8 cellular contexts compared by ENCODE assay signal in the genomic region with DNA sequence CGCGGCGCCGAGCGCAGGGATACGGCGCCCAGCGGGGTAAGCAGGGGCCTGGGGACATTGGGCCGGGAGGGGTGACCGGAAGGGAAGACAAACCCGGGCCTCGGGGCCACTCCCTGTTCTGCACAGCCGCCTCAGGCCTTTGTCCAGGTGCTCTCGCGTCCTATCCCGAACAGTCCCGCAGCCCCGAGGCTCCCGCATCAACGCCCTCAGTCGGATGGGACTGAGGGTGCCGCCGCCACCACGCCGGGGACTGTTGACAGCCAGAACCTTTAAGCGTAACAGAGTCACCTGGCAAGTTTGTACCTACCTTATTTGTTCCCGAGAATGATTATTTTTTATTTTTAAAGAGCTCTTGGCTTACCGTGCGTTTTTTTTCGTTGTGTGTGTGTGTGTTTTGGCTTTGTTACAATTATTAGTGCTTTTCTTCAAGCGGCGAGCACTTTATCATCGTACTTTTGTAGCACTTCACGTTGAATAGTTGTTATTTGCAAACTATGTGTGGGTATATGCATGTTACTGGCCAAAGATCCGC. TPM values are rescaled to one million over a fixed set of nuclear protein-coding genes. Genes with fewer than 3 reads are reported as not detected.
DNase-seq lines count a peak whose midpoint lies in the region; ATAC-seq and TF ChIP-seq lines count a peak whose summit lies in the region.

No MANE protein-coding gene starts in this region.

- intact Hi-C loops in activated naive CD4-positive, alpha-beta T cell treated with anti-CD3 and anti-CD28 coated beads for 36 hours (cut with micrococcal nuclease), result loop anchor here (2.0 to 5.0 kb wide), 5 partner anchors 34 to 359 kb away; a partner anchor contains a TSS
- intact Hi-C loops in naive thymus-derived CD4-positive, alpha-beta T cell (cut with micrococcal nuclease), result loop anchor here (2.0 to 5.0 kb wide), 4 partner anchors 34 to 359 kb away; a partner anchor contains a TSS

- no peaks in the 10 kb centered on the region for H3K27me3 Mint-ChIP-seq in activated naive CD4-positive, alpha-beta T cell treated with anti-CD3 and anti-CD28 coated beads for 36 hours (ENCODE audit: low read depth)
- H3K27me3 Mint-ChIP-seq in naive thymus-derived CD4-positive, alpha-beta T cell, result no peaks in the 10 kb centered on the region

- peak overlapping the region; percentile 96 to 98 (median 97) for H3K27ac ChIP-seq in Peyer's patch
- H3K27ac ChIP-seq in naive thymus-derived CD4-positive, alpha-beta T cell (ENCODE audit: low read depth, low read length), result peak overlapping the region; percentile 87

- H3K27me3 ChIP-seq in Peyer's patch, result no peaks in the 10 kb centered on the region
- no peaks in the 10 kb centered on the region for H3K27me3 ChIP-seq in naive thymus-derived CD4-positive, alpha-beta T cell (ENCODE audit: control insufficient read depth in 2 of 2, insufficient read depth in 2 of 2, low read length in 2 of 2)

- H3K36me3 ChIP-seq in Peyer's patch, result peaks cover 0 to 19% (median 0%) of the 10 kb centered on the region in 3 donors
- H3K36me3 ChIP-seq in naive thymus-derived CD4-positive, alpha-beta T cell (ENCODE audit: control insufficient read depth in 2 of 3, insufficient read depth in 3 of 3, low read length in 3 of 3), result peaks cover 8 to 37% (median 11%) of the 10 kb centered on the region in 3 experiments

- H3K36me3 Mint-ChIP-seq in activated naive CD4-positive, alpha-beta T cell treated with anti-CD3 and anti-CD28 coated beads for 36 hours (ENCODE audit: low read depth), result peaks cover 21% of the 10 kb centered on the region
- peaks cover 0 to 11% (median 5%) of the 10 kb centered on the region in 5 donors for H3K36me3 Mint-ChIP-seq in naive thymus-derived CD4-positive, alpha-beta T cell

- peaks cover 0 to 44% (median 12%) of the 10 kb centered on the region in 4 donors for H3K4me1 ChIP-seq in Peyer's patch
- peaks cover 32 to 38% of the 10 kb centered on the region in 2 donors for H3K4me1 ChIP-seq in naive thymus-derived CD4-positive, alpha-beta T cell (ENCODE audit: control insufficient read depth in 2 of 2, insufficient read depth in 2 of 2, low read length in 2 of 2)

- peak overlapping the region; percentile 54 for H3K27ac Mint-ChIP-seq in activated naive CD4-positive, alpha-beta T cell treated with anti-CD3 and anti-CD28 coated beads for 36 hours
- peak overlapping the region; percentile 84 to 93 (median 88) for H3K27ac Mint-ChIP-seq in naive thymus-derived CD4-positive, alpha-beta T cell

- CTCF ChIA-PET in activated naive CD4-positive, alpha-beta T cell treated with anti-CD3 and anti-CD28 coated beads for 36 hours (lab: Charles Lee), result interaction anchor here (1.4 to 1.6 kb wide), 2 partner anchors 11 to 62 kb away, joined by 3 to 4 read pairs; no protein-coding TSS in a partner anchor
- CTCF ChIA-PET in naive thymus-derived CD4-positive, alpha-beta T cell (lab: Charles Lee), result interaction anchor here (0.6 to 0.9 kb wide), 3 partner anchors 42 to 65 kb away, joined by 3 read pairs; a partner anchor contains a TSS

- H3K9me3 ChIP-seq in Peyer's patch, result no peaks in the 10 kb centered on the region
- no peaks in the 10 kb centered on the region for H3K9me3 ChIP-seq in naive thymus-derived CD4-positive, alpha-beta T cell (ENCODE audit: control insufficient read depth in 2 of 3, low read length in 3 of 3)

- ATAC-seq in HG03097 (IDR thresholded peaks at IDR 0.05; ENCODE audit: low FRiP score, unreplicated experiment), result peak; percentile 31
- peak; percentile 30 for ATAC-seq in naive thymus-derived CD4-positive, alpha-beta T cell

- in situ Hi-C loops in KBM-7 (cut with MboI; ENCODE audit: low pct_unique_long_range_greater_than_20kb, low sequenced_read_pairs), result no loop called here

- peak overlapping the region; percentile 89 for H3K4me3 Mint-ChIP-seq in activated naive CD4-positive, alpha-beta T cell treated with anti-CD3 and anti-CD28 coated beads for 36 hours
- peak overlapping the region; percentile 82 to 98 (median 94) for H3K4me3 Mint-ChIP-seq in naive thymus-derived CD4-positive, alpha-beta T cell

- H3K9me3 Mint-ChIP-seq in activated naive CD4-positive, alpha-beta T cell treated with anti-CD3 and anti-CD28 coated beads for 36 hours, result no peaks in the 10 kb centered on the region
- H3K9me3 Mint-ChIP-seq in naive thymus-derived CD4-positive, alpha-beta T cell, result peaks cover 0 to 1% (median 0%) of the 10 kb centered on the region in 11 donors

- peak; percentile 9 to 34 for TF ChIP-seq POLR2A in Peyer's patch (IDR thresholded peaks at IDR 0.05)

- peak; percentile 33 for DNase-seq in activated naive CD4-positive, alpha-beta T cell treated with anti-CD3 and anti-CD28 coated beads for 36 hours
- no peak for DNase-seq in activated naive CD4-positive, alpha-beta T cell treated with anti-CD3 and anti-CD28 coated beads, Interleukin-2, amount 50 U/mL, for 16 hours
- peak in 1 of 3 donors; percentile 82 for DNase-seq in Peyer's patch
- DNase-seq in effector CD8-positive, alpha-beta T cell (lab: John Stamatoyannopoulos, UW), result peak; percentile 33
- no peak for DNase-seq in naive thymus-derived CD4-positive, alpha-beta T cell
- DNase-seq in NCI-H1048 (lab: John Stamatoyannopoulos, UW), result no peak
- DNase-seq in KBM-7, result no peak

- POLR2A ChIA-PET in naive thymus-derived CD4-positive, alpha-beta T cell (lab: Charles Lee), result interaction anchor here (1.0 kb wide), 1 partner anchor 33 kb away, joined by 4 read pairs; no protein-coding TSS in a partner anchor

- peak overlapping the region; percentile 90 to 100 (median 98) for H3K4me3 ChIP-seq in Peyer's patch
- peak overlapping the region; percentile 91 for H3K4me3 ChIP-seq in naive thymus-derived CD4-positive, alpha-beta T cell (ENCODE audit: low read length)

- no peak for TF ChIP-seq CTCF in Peyer's patch (IDR thresholded peaks at IDR 0.05)

- H3K4me1 Mint-ChIP-seq in activated naive CD4-positive, alpha-beta T cell treated with anti-CD3 and anti-CD28 coated beads for 36 hours (ENCODE audit: low read depth), result peaks cover 66% of the 10 kb centered on the region
- H3K4me1 Mint-ChIP-seq in naive thymus-derived CD4-positive, alpha-beta T cell, result peaks cover 44 to 73% (median 63%) of the 10 kb centered on the region in 7 donors

RNA-seq across cellular contexts. Expression of a gene that starts 0.4 kb away (rescaled TPM):
- 10 to 100 TPM; 36.8 to 48.4 TPM for total RNA-seq in activated naive CD4-positive, alpha-beta T cell treated with anti-CD3 and anti-CD28 coated beads for 36 hours
- total RNA-seq in Peyer's patch, result 10 to 100 TPM; 13.6 to 20.8 (median 17.9) TPM
- total RNA-seq in naive thymus-derived CD4-positive, alpha-beta T cell, result 10 to 100 TPM; 13.6 to 26.3 (median 24.1) TPM
- 10 to 100 TPM; 36.7 to 51.3 TPM for polyA plus RNA-seq in naive thymus-derived CD4-positive, alpha-beta T cell

RNA-seq across cellular contexts. Expression of a gene that starts 0.7 kb away (rescaled TPM):
- total RNA-seq in activated naive CD4-positive, alpha-beta T cell treated with anti-CD3 and anti-CD28 coated beads for 36 hours, result 10 to 100 TPM; 15.5 to 16.6 TPM
- total RNA-seq in Peyer's patch, result 10 to 100 TPM; 18.0 to 38.0 (median 19.5) TPM
- 10 to 100 TPM; 29.9 to 38.9 (median 36.4) TPM for total RNA-seq in naive thymus-derived CD4-positive, alpha-beta T cell
- 10 to 100 TPM; 46.2 to 51.7 TPM for polyA plus RNA-seq in naive thymus-derived CD4-positive, alpha-beta T cell

RNA-seq across cellular contexts. Expression of a gene that starts 34.2 kb away (rescaled TPM):
- total RNA-seq in activated naive CD4-positive, alpha-beta T cell treated with anti-CD3 and anti-CD28 coated beads for 36 hours, result 1 to 10 TPM; 6.6 to 6.7 TPM
- 10 to 100 TPM in 1 of 4 donors, 1 to 10 TPM in 3; 6.1 to 13.9 (median 8.7) TPM for total RNA-seq in Peyer's patch
- total RNA-seq in naive thymus-derived CD4-positive, alpha-beta T cell, result 10 to 100 TPM in 4 of 5 experiments, 1 to 10 TPM in 1; 9.8 to 15.1 (median 14.1) TPM
- polyA plus RNA-seq in naive thymus-derived CD4-positive, alpha-beta T cell, result 10 to 100 TPM in 1 of 2 donors, 1 to 10 TPM in 1; 6.3 to 12.2 TPM

RNA-seq across cellular contexts. Expression of a gene that starts 40.5 kb away (rescaled TPM):
- 1 to 10 TPM; 3.8 to 4.9 TPM for total RNA-seq in activated naive CD4-positive, alpha-beta T cell treated with anti-CD3 and anti-CD28 coated beads for 36 hours
- total RNA-seq in Peyer's patch, result 100 to 1,000 TPM in 1 of 4 donors, 10 to 100 TPM in 3; 40.1 to 101 (median 68.4) TPM
- total RNA-seq in naive thymus-derived CD4-positive, alpha-beta T cell, result 10 to 100 TPM in 1 of 5 experiments, 1 to 10 TPM in 4; 1.4 to 19.8 (median 2.5) TPM
- under 1 TPM in 1 of 2 donors, not detected in 1; 0.40 TPM for polyA plus RNA-seq in naive thymus-derived CD4-positive, alpha-beta T cell

Comparison
In these comparisons a context has a peak if more than half of its experiments do, and no peak if none do; other contexts are left out.
1. DNase-seq: peak in activated naive CD4-positive, alpha-beta T cell treated with anti-CD3 and anti-CD28 coated beads for 36 hours (single experiment) and effector CD8-positive, alpha-beta T cell (single experiment); none in activated naive CD4-positive, alpha-beta T cell treated with anti-CD3 and anti-CD28 coated beads, Interleukin-2, amount 50 U/mL, for 16 hours (single experiment), naive thymus-derived CD4-positive, alpha-beta T cell (0 of 9), NCI-H1048 (single experiment) and KBM-7 (single experiment).